Comparison of ENCODE assay signal across 16 cellular contexts in the genomic region with DNA sequence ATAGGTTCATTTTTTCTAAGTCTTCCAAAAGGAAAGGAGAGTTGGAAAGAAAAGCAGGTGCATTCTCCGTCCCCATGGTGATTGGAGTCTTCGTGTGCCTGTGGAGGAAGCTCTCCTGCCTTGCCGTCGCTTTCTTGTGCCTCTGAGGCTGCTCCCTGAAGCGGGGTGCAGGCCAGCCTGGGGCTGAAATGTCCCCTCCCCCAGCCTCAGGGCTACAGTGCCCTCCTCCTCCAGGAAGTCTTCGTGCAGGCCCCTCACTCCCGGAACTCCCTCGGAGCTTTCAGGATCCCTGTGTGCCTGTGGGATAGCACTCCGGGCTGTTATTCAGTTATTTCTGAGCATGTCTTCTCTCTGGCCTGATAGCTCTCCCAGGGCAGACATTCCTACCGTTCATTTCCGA.
"Had no signal": no experiment of that assay in that cellular context is flagged by ENCODE, and none has a peak within 500 bp of the region (broad histone marks: within the 10 kb centered on the region; RNA-seq: fewer than 3 reads in every experiment).

No MANE protein-coding gene starts in this region.

- H3K27me3 ChIP-seq: pancreas had no signal

- H3K9me3 ChIP-seq: pancreas had no signal

- ATAC-seq: effector memory CD8-positive, alpha-beta T cell; naive thymus-derived CD4-positive, alpha-beta T cell; pancreas; right cardiac atrium had no signal

- H3K4me3 Mint-ChIP-seq: dendritic cell treated with granulocyte-macrophage colony-stimulating factor and Interleukin-4, amounts not matched to agents 40 ng/mL and 50 ng/mL, for 4 days; effector memory CD8-positive, alpha-beta T cell; naive thymus-derived CD4-positive, alpha-beta T cell; neural crest cell had no signal

- H3K4me3 ChIP-seq: pancreas had no signal

- H3K9me3 Mint-ChIP-seq: dendritic cell treated with granulocyte-macrophage colony-stimulating factor and Interleukin-4, amounts not matched to agents 40 ng/mL and 50 ng/mL, for 4 days; effector memory CD8-positive, alpha-beta T cell; neural crest cell had no signal

- H3K4me1 ChIP-seq: pancreas had no signal

- DNase-seq: cerebellar nuclear complex; effector memory CD8-positive, alpha-beta T cell; foreskin melanocyte; hippocampal formation; kidney glomerular epithelial cell; naive thymus-derived CD4-positive, alpha-beta T cell; occipital lobe; pancreas; right cardiac atrium; small intestine; stimulated activated CD4-positive, alpha-beta T cell treated with anti-CD3 and anti-CD28 coated beads, Interleukin-12 subunit alpha, Interleukin-12 subunit beta, amount 100 ng/mL, for 4 hours; stimulated activated naive CD4-positive, alpha-beta T cell treated with Interleukin-2 at 50 U/mL for 16 hours; trophoblast cell had no signal

- H3K27ac ChIP-seq: pancreas had no signal

- H3K27me3 Mint-ChIP-seq: dendritic cell treated with granulocyte-macrophage colony-stimulating factor and Interleukin-4, amounts not matched to agents 40 ng/mL and 50 ng/mL, for 4 days; effector memory CD8-positive, alpha-beta T cell; naive thymus-derived CD4-positive, alpha-beta T cell had no signal

- H3K36me3 ChIP-seq: pancreas had no signal

- H3K27ac Mint-ChIP-seq: dendritic cell treated with granulocyte-macrophage colony-stimulating factor and Interleukin-4, amounts not matched to agents 40 ng/mL and 50 ng/mL, for 4 days; effector memory CD8-positive, alpha-beta T cell; naive thymus-derived CD4-positive, alpha-beta T cell; progenitor cell of endocrine pancreas had no signal
